10 cellular contexts compared by ENCODE assay signal in genomic region chr12:77940566-77940965, GRCh38.
A peak's percentile ranks its signal among the peaks of the same experiment; 100 is the strongest.
DNase-seq lines count a peak whose midpoint lies in the region; ATAC-seq and TF ChIP-seq lines count a peak whose summit lies in the region.
"Had no signal": no experiment of that assay in that cellular context is flagged by ENCODE, and none has a peak within 500 bp of the region (broad histone marks: within the 10 kb centered on the region; RNA-seq: fewer than 3 reads in every experiment).

No MANE protein-coding gene starts in this region.

- in situ Hi-C loops in Panc1 (cut with HindIII; ENCODE audit: low pct_unique_long_range_greater_than_20kb, low sequenced_read_pairs): no loop called here

- POLR2A ChIA-PET in Panc1 (lab: Charles Lee): no interaction called here

- CTCF ChIA-PET in Panc1 (lab: Charles Lee): interaction anchor here (1.3 kb wide), 1 partner anchor 15 kb away, joined by 4 read pairs; no protein-coding TSS in a partner anchor

- peak; percentile 82 for ATAC-seq in Panc1
- no peak for ATAC-seq in activated CD4-positive, CD25-positive, alpha-beta regulatory T cell treated with anti-CD3 and anti-CD28 coated beads, Interleukin-2, amount 50 U/mL, for 24 hours
- ATAC-seq: psoas muscle had no signal

- H3K4me3 ChIP-seq in Panc1 (ENCODE audit: low read depth in 2 of 2, low read length in 2 of 2): peak overlapping the region; percentile 25 to 26; a peak in 3 of 4 replicates
- H3K4me3 ChIP-seq: psoas muscle had no signal

- intact Hi-C loops in Panc1 (cut with micrococcal nuclease; ENCODE audit: unreplicated experiment): no loop called here

- DNase-seq in Panc1 (ENCODE audit: low read depth, low spot score) (no peak), fibroblast of gingiva (ENCODE audit: low read depth) (peak; percentile 90), renal cortical epithelial cell (ENCODE audit: low read depth) (peak; percentile 52), COLO829 (ENCODE audit: low spot score) (no peak)
- no peak for DNase-seq in stimulated activated CD4-positive, alpha-beta T cell treated with anti-CD3 and anti-CD28 coated beads, Interleukin-1b, Interleukin-23, amount 100 ng/mL, for 48 hours
- DNase-seq in central memory CD4-positive, alpha-beta T cell: no peak
- DNase-seq: activated CD4-positive, CD25-positive, alpha-beta regulatory T cell treated with anti-CD3 and anti-CD28 coated beads, Interleukin-2, amount 50 U/mL, for 72 hours; psoas muscle had no signal

- H3K9me3 ChIP-seq in ES-I3 (ENCODE audit: control insufficient read depth, insufficient read depth, low read length): no peaks in the 10 kb centered on the region
- H3K9me3 ChIP-seq in Panc1 (ENCODE audit: control insufficient read depth, insufficient read depth, low read depth, low read length): no peaks in the 10 kb centered on the region
- H3K9me3 ChIP-seq: psoas muscle had no signal

- H3K27me3 ChIP-seq in Panc1 (ENCODE audit: control insufficient read depth, insufficient read depth, low read length): no peaks in the 10 kb centered on the region

- peak overlapping the region; percentile 61 for H3K27ac ChIP-seq in Panc1 (ENCODE audit: low read length)
- H3K27ac ChIP-seq: psoas muscle had no signal

- no peak for TF ChIP-seq CTCF in Panc1 (IDR thresholded peaks at IDR 0.05)

- H3K4me1 ChIP-seq in ES-I3 (ENCODE audit: insufficient read depth, low read length): peaks cover 7% of the 10 kb centered on the region; the same call in 1 of the 2 replicates
- peaks cover 5% of the 10 kb centered on the region; the same call in 1 of the 2 replicates for H3K4me1 ChIP-seq in Panc1 (ENCODE audit: control insufficient read depth, insufficient read depth, low read length)
- H3K4me1 ChIP-seq: psoas muscle had no signal

- H3K36me3 ChIP-seq in ES-I3 (ENCODE audit: insufficient read depth, low read length) (no peaks in the 10 kb centered on the region), Panc1 (ENCODE audit: control insufficient read depth, insufficient read depth, low read length) (no peaks in the 10 kb centered on the region)

- H3K9ac ChIP-seq in ES-I3 (ENCODE audit: low read depth, low read length): peak overlapping the region; percentile 21; the same call in 1 of the 2 replicates

- TSS peak; percentile 95 for BruUV-seq in Panc1 (replicated peaks; lab: Mats Ljungman, UMichigan)

Comparison
In these comparisons a context has a peak if more than half of its experiments do, and no peak if none do; other contexts are left out.
1. DNase-seq: peak in fibroblast of gingiva (single experiment) and renal cortical epithelial cell (single experiment); none in Panc1 (single experiment), stimulated activated CD4-positive, alpha-beta T cell treated with anti-CD3 and anti-CD28 coated beads, Interleukin-1b, Interleukin-23, amount 100 ng/mL, for 48 hours (single experiment), central memory CD4-positive, alpha-beta T cell (single experiment) and COLO829 (single experiment).